Comparison of ENCODE assay signal across 27 cellular contexts in genomic region chr12:30896461-30896860, GRCh38. TPM values are rescaled to one million over a fixed set of nuclear protein-coding genes. Genes with fewer than 3 reads are reported as not detected.
DNase-seq lines count a peak whose midpoint lies in the region; ATAC-seq and TF ChIP-seq lines count a peak whose summit lies in the region.
"Had no signal": no experiment of that assay in that cellular context is flagged by ENCODE, and none has a peak within 500 bp of the region (broad histone marks: within the 10 kb centered on the region; RNA-seq: fewer than 3 reads in every experiment).

No MANE protein-coding gene starts in this region.

- no peak overlapping the region for H3K27ac ChIP-seq in SK-N-SH (ENCODE audit: low read depth in 2 of 2, low read length in 1 of 2)
- no peak overlapping the region for H3K27ac ChIP-seq in osteoblast (ENCODE audit: low read depth, low read length)
- H3K27ac ChIP-seq: SJCRH30, stomach had no signal

- H3K9me2 ChIP-seq in SK-N-SH, result no peaks in the 10 kb centered on the region

- H3K9me3 ChIP-seq in SK-N-SH, result no peaks in the 10 kb centered on the region
- H3K9me3 ChIP-seq in osteoblast (ENCODE audit: low read depth, low read length), result no peaks in the 10 kb centered on the region
- H3K9me3 ChIP-seq: SJCRH30, stomach had no signal

- no peak for TF ChIP-seq EP300 in SK-N-SH (IDR thresholded peaks at IDR 0.05; ENCODE audit: borderline replicate concordance in 1 of 2, low read depth in 1 of 2, low read length in 1 of 2)

- no peaks in the 10 kb centered on the region for H3F3A ChIP-seq in SK-N-SH (replicated peaks; ENCODE audit: insufficient read depth)

- peaks cover 23% of the 10 kb centered on the region for H3K27me3 Mint-ChIP-seq in activated CD4-positive, alpha-beta T cell treated with anti-CD3 and anti-CD28 coated beads for 36 hours

- no peaks in the 10 kb centered on the region for H3K9me3 Mint-ChIP-seq in activated CD4-positive, alpha-beta T cell treated with anti-CD3 and anti-CD28 coated beads for 36 hours (ENCODE audit: low read depth)
- H3K9me3 Mint-ChIP-seq: activated T-helper 1 cell treated with anti-CD3 and anti-CD28 coated beads, Interleukin-12 subunit alpha, Interleukin-12 subunit beta, Interleukin-2, Interleukin-4 antibody, amounts not matched to agents 30 ng/mL and 10 ng/mL and 1 ng/mL, durations not matched to agents 14 hours and 24 hours and 36 hours had no signal

- DNase-seq in AG20443 (ENCODE audit: low spot score) (peak; percentile 80), SK-N-SH (no peak), fibroblast of gingiva (ENCODE audit: low read depth) (peak; percentile 59), osteoblast (ENCODE audit: insufficient read length, low spot score, missing footprints) (peak; percentile 45), left colon (no peak)
- no peak for DNase-seq in activated CD4-positive, alpha-beta T cell treated with anti-CD3 and anti-CD28 coated beads for 36 hours
- DNase-seq: activated CD4-positive, alpha-beta T cell treated with anti-CD3 and anti-CD28 coated beads for 48 hours; cerebellar nuclear complex; DMS 273 treated with DMSO at 0.1 percent for 48 hours; effector CD8-positive, alpha-beta T cell; naive thymus-derived CD4-positive, alpha-beta T cell; NCI-H1436; NCI-H510A treated with DMSO at 0.1 percent for 48 hours; NK-92 treated with Interleukin-12 subunit alpha and Interleukin-12 subunit beta, amount 100 ng/mL, for 24 hours; right cardiac atrium; SJCRH30; stomach had no signal

- no peak for TF ChIP-seq RAD21 in SK-N-SH (IDR thresholded peaks at IDR 0.05; ENCODE audit: low read length)

- H3K4me1 ChIP-seq in SK-N-SH (ENCODE audit: control insufficient read depth in 1 of 2, insufficient read depth in 2 of 2, low read depth in 1 of 2, low read length in 1 of 2), result peaks cover 0 to 4% of the 10 kb centered on the region in 2 experiments; a peak in 2 of 4 replicates
- H3K4me1 ChIP-seq in osteoblast (ENCODE audit: insufficient read depth, low read length), result no peaks in the 10 kb centered on the region
- H3K4me1 ChIP-seq: SJCRH30, stomach had no signal

- H2AFZ ChIP-seq in SK-N-SH (ENCODE audit: low read depth) (no peak overlapping the region), osteoblast (ENCODE audit: low read length) (no peak overlapping the region)

- 32% methylated on average over 3 of the region's 3 CpGs for WGBS in SK-N-SH (ENCODE audit: low lambda C conversion rate)

- H3K4me2 ChIP-seq in SK-N-SH, result no peak overlapping the region
- H3K4me2 ChIP-seq in osteoblast (ENCODE audit: insufficient read depth, low read length), result no peak overlapping the region

- no peak overlapping the region for H3K4me3 Mint-ChIP-seq in activated CD4-positive, alpha-beta T cell treated with anti-CD3 and anti-CD28 coated beads for 36 hours
- H3K4me3 Mint-ChIP-seq: activated naive CD4-positive, alpha-beta T cell treated with anti-CD3 and anti-CD28 coated beads, Interleukin-2, amount 50 U/mL, for 24 hours; activated T-helper 1 cell treated with anti-CD3 and anti-CD28 coated beads, Interleukin-12 subunit alpha, Interleukin-12 subunit beta, Interleukin-2, Interleukin-4 antibody, amounts not matched to agents 30 ng/mL and 10 ng/mL and 1 ng/mL, durations not matched to agents 14 hours and 24 hours and 36 hours; CD14-positive monocyte; naive thymus-derived CD4-positive, alpha-beta T cell; type B pancreatic cell had no signal

- POLR2A ChIA-PET in SK-N-SH (lab: Yijun Ruan, JAX), result no interaction called here
- POLR2A ChIA-PET in activated CD4-positive, alpha-beta T cell treated with anti-CD3 and anti-CD28 coated beads for 36 hours (lab: Charles Lee), result no interaction called here

- H4K20me1 ChIP-seq in SK-N-SH (ENCODE audit: insufficient read depth), result no peaks in the 10 kb centered on the region
- H4K20me1 ChIP-seq in osteoblast (ENCODE audit: insufficient read depth, low read length), result no peaks in the 10 kb centered on the region

- H3K36me3 Mint-ChIP-seq in activated CD4-positive, alpha-beta T cell treated with anti-CD3 and anti-CD28 coated beads for 36 hours (ENCODE audit: low read depth), result no peaks in the 10 kb centered on the region
- H3K36me3 Mint-ChIP-seq: activated naive CD4-positive, alpha-beta T cell treated with anti-CD3 and anti-CD28 coated beads, Interleukin-2, amount 50 U/mL, for 24 hours; CD14-positive monocyte; naive thymus-derived CD4-positive, alpha-beta T cell; type B pancreatic cell had no signal

- no peak overlapping the region for H3K27ac Mint-ChIP-seq in activated CD4-positive, alpha-beta T cell treated with anti-CD3 and anti-CD28 coated beads for 36 hours
- H3K27ac Mint-ChIP-seq: activated naive CD4-positive, alpha-beta T cell treated with anti-CD3 and anti-CD28 coated beads, Interleukin-2, amount 50 U/mL, for 24 hours; activated T-helper 1 cell treated with anti-CD3 and anti-CD28 coated beads, Interleukin-12 subunit alpha, Interleukin-12 subunit beta, Interleukin-2, Interleukin-4 antibody, amounts not matched to agents 30 ng/mL and 10 ng/mL and 1 ng/mL, durations not matched to agents 14 hours and 24 hours and 36 hours; CD14-positive monocyte; naive thymus-derived CD4-positive, alpha-beta T cell; type B pancreatic cell had no signal

- no peaks in the 10 kb centered on the region for H3K27me3 ChIP-seq in SK-N-SH (ENCODE audit: insufficient read depth)
- no peaks in the 10 kb centered on the region for H3K27me3 ChIP-seq in osteoblast (ENCODE audit: insufficient read depth, low read length)
- H3K27me3 ChIP-seq: SJCRH30 had no signal

- intact Hi-C loops in activated CD4-positive, alpha-beta T cell treated with anti-CD3 and anti-CD28 coated beads for 36 hours (cut with DNase I, micrococcal nuclease), result no loop called here
- intact Hi-C loops in left colon (cut with DNase I, micrococcal nuclease), result no loop called here

- no peak overlapping the region for H3K4me3 ChIP-seq in SK-N-SH (ENCODE audit: low read depth in 2 of 2, low read length in 1 of 2)
- H3K4me3 ChIP-seq in osteoblast (ENCODE audit: insufficient read depth, low read length), result no peak overlapping the region
- H3K4me3 ChIP-seq: SJCRH30, stomach had no signal

- no peaks in the 10 kb centered on the region for H3K4me1 Mint-ChIP-seq in activated CD4-positive, alpha-beta T cell treated with anti-CD3 and anti-CD28 coated beads for 36 hours
- H3K4me1 Mint-ChIP-seq: activated naive CD4-positive, alpha-beta T cell treated with anti-CD3 and anti-CD28 coated beads, Interleukin-2, amount 50 U/mL, for 24 hours; CD14-positive monocyte; naive thymus-derived CD4-positive, alpha-beta T cell had no signal

- H3K9ac ChIP-seq in SK-N-SH, result no peak overlapping the region

- no peaks in the 10 kb centered on the region for H3K36me3 ChIP-seq in SK-N-SH (replicated peaks in 1 of 2; ENCODE audit: control insufficient read depth in 1 of 2, insufficient read depth in 2 of 2, low read length in 1 of 2)
- H3K36me3 ChIP-seq in osteoblast (ENCODE audit: insufficient read depth, low read length), result no peaks in the 10 kb centered on the region
- H3K36me3 ChIP-seq: SJCRH30, stomach had no signal

- CTCF ChIA-PET in SK-N-SH (lab: Yijun Ruan, JAX), result interaction anchor here (4.0 kb wide), 1 partner anchor 89 kb away, joined by 16 read pairs; no protein-coding TSS in a partner anchor
- CTCF ChIA-PET in activated CD4-positive, alpha-beta T cell treated with anti-CD3 and anti-CD28 coated beads for 36 hours (lab: Charles Lee), result no interaction called here

- TF ChIP-seq CTCF in SK-N-SH (IDR thresholded peaks at IDR 0.05) (no peak), osteoblast (IDR thresholded peaks at IDR 0.05; ENCODE audit: extremely low read depth, low read depth, low read length) (no peak)

- ATAC-seq in HG03354 (IDR thresholded peaks at IDR 0.05; ENCODE audit: poor library complexity, severe bottlenecking, unreplicated experiment), result no peak
- no peak for ATAC-seq in activated CD4-positive, alpha-beta T cell treated with anti-CD3 and anti-CD28 coated beads for 36 hours
- ATAC-seq in left colon, result no peak
- no peak for ATAC-seq in GM19455 (IDR thresholded peaks at IDR 0.05; ENCODE audit: unreplicated experiment)
- ATAC-seq: esophagus mucosa; HepG2; naive thymus-derived CD4-positive, alpha-beta T cell; Panc1 had no signal

- H3K79me2 ChIP-seq in SK-N-SH (ENCODE audit: insufficient read depth) (no peaks in the 10 kb centered on the region), osteoblast (ENCODE audit: insufficient read depth, low read length) (no peaks in the 10 kb centered on the region)

TF ChIP-seq in SK-N-SH, 30 proteins besides CTCF, POLR2A, EP300 and RAD21:
- no peak for TF ChIP-seq TAF1 (IDR thresholded peaks at IDR 0.05; ENCODE audit: borderline replicate concordance, low read depth, low read length)
- TF ChIP-seq PBX3 (IDR thresholded peaks at IDR 0.05), result 0 out of 2 replicates have a peak, but pooled peaks have one; percentile 11

RNA-seq across cellular contexts. Expression of gene TSPAN11, which starts 30.1 kb away (rescaled TPM):
- polyA plus RNA-seq in SK-N-SH (2012; rRNA removed), result 6.4 and 6.6 TPM in 2 replicates
- polyA plus RNA-seq in SK-N-SH (2012; cell fraction: cytosol; rRNA removed), result 3.0 and 5.2 TPM in 2 replicates
- 10.4 and 11.0 TPM in 2 replicates for polyA plus RNA-seq in SK-N-SH (2012; cell fraction: nucleus; rRNA removed)
- total RNA-seq in osteoblast (5.4 and 10.0 TPM in 2 replicates), left colon (1 to 10 TPM; 2.7 to 4.6 TPM)
- total RNA-seq in activated CD4-positive, alpha-beta T cell treated with anti-CD3 and anti-CD28 coated beads for 36 hours, result not detected
- total RNA-seq: activated T-helper 1 cell treated with anti-CD3 and anti-CD28 coated beads, Interleukin-12 subunit alpha, Interleukin-12 subunit beta, Interleukin-2, Interleukin-4 antibody, amounts not matched to agents 30 ng/mL and 10 ng/mL and 1 ng/mL, durations not matched to agents 14 hours and 24 hours and 36 hours; naive thymus-derived CD4-positive, alpha-beta T cell; T-helper 1 cell treated with Interleukin-12 subunit alpha and Interleukin-12 subunit beta and Interleukin-4 antibody, amounts not matched to agents 30 ng/mL and 1 ng/mL, for 36 hours had no signal
- polyA plus RNA-seq: CD14-positive monocyte; naive thymus-derived CD4-positive, alpha-beta T cell had no signal

Comparison
In these comparisons a context has a peak if more than half of its experiments do, and no peak if none do; other contexts are left out.
1. DNase-seq: peak in AG20443 (single experiment), fibroblast of gingiva (single experiment) and osteoblast (single experiment); none in SK-N-SH (single experiment), activated CD4-positive, alpha-beta T cell treated with anti-CD3 and anti-CD28 coated beads for 36 hours (single experiment) and left colon (0 of 2).